Comparison of ENCODE assay signal across 25 cellular contexts in the genomic region with DNA sequence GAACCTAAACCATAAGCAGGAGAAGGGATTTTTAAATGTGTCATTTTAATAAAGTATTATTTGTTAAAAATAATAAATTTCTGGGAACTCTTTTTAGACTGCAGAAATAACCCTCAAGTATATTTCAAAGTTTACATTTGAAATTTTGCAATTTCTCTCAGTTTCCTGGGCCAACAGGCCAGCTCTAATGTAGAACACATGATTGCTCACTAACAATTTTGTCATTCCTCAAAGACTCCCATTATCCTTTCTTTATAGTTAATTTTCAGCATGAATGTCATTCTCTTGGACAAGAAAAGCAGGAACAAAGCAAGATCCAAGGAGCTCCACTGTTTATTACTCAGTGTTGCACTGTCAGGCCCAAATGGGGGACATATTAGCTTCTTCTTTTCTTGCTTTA.
"Had no signal": no experiment of that assay in that cellular context is flagged by ENCODE, and none has a peak within 500 bp of the region (broad histone marks: within the 10 kb centered on the region; RNA-seq: fewer than 3 reads in every experiment).

No MANE protein-coding gene starts in this region.

- H3K27ac ChIP-seq: coronary artery, dorsolateral prefrontal cortex, esophagus muscularis mucosa, gastrocnemius medialis, heart right ventricle, left lung, lower lobe of right lung had no signal

- H3K4me3 ChIP-seq: coronary artery, dorsolateral prefrontal cortex, esophagus muscularis mucosa, gastrocnemius medialis, heart right ventricle, left lung, lower lobe of right lung, mucosa of descending colon had no signal

- H3K9me3 ChIP-seq: esophagus muscularis mucosa, gastrocnemius medialis, heart right ventricle, left lung, lower lobe of right lung, mucosa of descending colon had no signal

- ATAC-seq: gastrocnemius medialis; heart right ventricle; left cardiac atrium; left lung; left ventricle myocardium superior; lower lobe of right lung; mucosa of descending colon; naive thymus-derived CD8-positive, alpha-beta T cell had no signal

- H3K36me3 ChIP-seq: esophagus muscularis mucosa, gastrocnemius medialis, heart right ventricle, left lung, lower lobe of right lung had no signal

- H3K4me1 ChIP-seq: esophagus muscularis mucosa, gastrocnemius medialis, heart right ventricle, left lung, lower lobe of right lung had no signal

- FAIRE-seq: colon, endothelial cell of umbilical vein, islet of Langerhans, keratinocyte had no signal

- H3K27me3 ChIP-seq: dorsolateral prefrontal cortex, esophagus muscularis mucosa, gastrocnemius medialis, heart right ventricle, left lung had no signal

- DNase-seq: dermis blood vessel endothelial cell; dorsolateral prefrontal cortex; effector CD4-positive, alpha-beta T cell; effector memory CD4-positive, alpha-beta T cell; foreskin fibroblast; foreskin melanocyte; gastrocnemius medialis; glutamatergic neuron; head of caudate nucleus; heart right ventricle; hippocampal formation; left cardiac atrium; left lung; left ventricle myocardium superior; lower lobe of right lung; mesenchymal stem cell; mucosa of descending colon; naive B cell; naive thymus-derived CD8-positive, alpha-beta T cell had no signal
